Comparison of ENCODE assay signal across 8 cellular contexts in the genomic region with DNA sequence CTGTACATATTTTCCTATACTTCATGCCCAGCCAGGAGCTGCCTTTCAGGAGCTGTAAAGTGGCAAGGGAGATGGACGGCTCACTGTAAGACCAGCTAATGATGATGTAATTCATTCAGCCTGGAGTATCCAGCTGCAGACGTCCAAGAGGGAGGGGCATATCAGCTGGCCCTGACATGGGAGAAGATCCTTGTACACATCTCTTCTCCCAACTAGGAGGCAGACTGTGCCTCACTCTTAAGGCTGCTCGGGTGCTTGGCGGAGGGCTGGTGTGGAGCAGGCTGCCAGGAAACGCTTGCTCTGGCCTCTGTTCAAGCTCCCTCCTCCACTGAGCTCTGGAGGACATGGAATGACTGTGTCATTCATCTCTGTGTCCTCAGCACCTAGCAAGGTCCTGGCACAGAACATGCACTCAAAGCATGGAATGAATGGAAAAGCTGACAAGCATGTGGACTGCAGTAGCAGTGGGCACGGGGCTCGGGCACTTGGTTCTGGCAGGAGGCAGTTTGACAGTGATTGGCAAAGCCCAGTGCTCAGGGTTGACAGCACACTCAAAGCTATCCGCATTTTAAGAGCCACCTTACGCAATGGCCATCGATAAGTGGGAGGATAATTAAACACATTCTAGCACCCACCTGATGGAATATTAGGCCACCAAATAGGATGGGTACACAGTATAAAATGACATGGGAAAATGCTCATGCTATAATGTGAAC.
DNase-seq lines count a peak whose midpoint lies in the region; TF ChIP-seq lines count a peak whose summit lies in the region.

No MANE protein-coding gene starts in this region.

- H3K4me3 ChIP-seq in fibroblast of mammary gland (ENCODE audit: control insufficient read depth, low read depth, low read length), result no peak overlapping the region
- no peak overlapping the region for H3K4me3 ChIP-seq in Karpas-422 (ENCODE audit: low read length)

- peaks cover 16% of the 10 kb centered on the region for H3K4me1 Mint-ChIP-seq in osteocyte (ENCODE audit: unreplicated experiment)

- peak; percentile 44 for TF ChIP-seq CTCF in fibroblast of mammary gland (conservative IDR thresholded peaks at IDR 0.05; ENCODE audit: control insufficient read depth, insufficient read depth, low read depth, low read length)
- peak; percentile 19 for TF ChIP-seq CTCF in osteocyte (IDR thresholded peaks at IDR 0.05)

- no peak overlapping the region for H2AFZ ChIP-seq in Karpas-422 (ENCODE audit: low read length)

- no peaks in the 10 kb centered on the region for H3K27me3 ChIP-seq in Karpas-422 (ENCODE audit: low read length)

- no peak overlapping the region for H3K27ac ChIP-seq in Karpas-422 (ENCODE audit: low read length)

- no peaks in the 10 kb centered on the region for H3K9me3 Mint-ChIP-seq in osteocyte (ENCODE audit: unreplicated experiment)

- H3K4me1 ChIP-seq in Karpas-422 (ENCODE audit: low read length), result no peaks in the 10 kb centered on the region

- no peaks in the 10 kb centered on the region for H3K36me3 ChIP-seq in Karpas-422 (ENCODE audit: insufficient read depth, low read length)

- peak overlapping the region; percentile 11 for H3K27ac Mint-ChIP-seq in osteocyte (ENCODE audit: unreplicated experiment)

- peak; percentile 63 for DNase-seq in ELR (ENCODE audit: low read depth)
- DNase-seq in NCI-H774 (lab: John Stamatoyannopoulos, UW), result peak; percentile 55
- peak; percentile 95 for DNase-seq in fibroblast of mammary gland (ENCODE audit: low read depth)
- DNase-seq in osteocyte (ENCODE audit: extremely low spot score, unreplicated experiment), result no peak
- no peak for DNase-seq in stimulated activated CD4-positive, alpha-beta T cell treated with anti-CD3 and anti-CD28 coated beads, Interleukin-12 subunit alpha, Interleukin-12 subunit beta, amount 100 ng/mL, for 4 hours
- no peak for DNase-seq in D341Med (ENCODE audit: low spot score)
- no peak for DNase-seq in Karpas-422
- DNase-seq in stimulated activated CD4-positive, alpha-beta T cell treated with anti-CD3 and anti-CD28 coated beads, Interleukin-2, amount 100 ng/mL, for 48 hours, result no peak

- peaks cover 6% of the 10 kb centered on the region; the same call in 1 of the 2 replicates for H4K20me1 ChIP-seq in Karpas-422 (ENCODE audit: insufficient read depth, low read depth, low read length)

- H3K9ac ChIP-seq in Karpas-422 (ENCODE audit: low read length), result no peak overlapping the region

- no peak overlapping the region for H3K4me3 Mint-ChIP-seq in osteocyte (ENCODE audit: unreplicated experiment)

- peaks cover 48% of the 10 kb centered on the region for H3K36me3 Mint-ChIP-seq in osteocyte (ENCODE audit: unreplicated experiment)

- H3K9me3 ChIP-seq in Karpas-422 (ENCODE audit: low read length), result no peaks in the 10 kb centered on the region

- H3K27me3 Mint-ChIP-seq in osteocyte (ENCODE audit: unreplicated experiment), result no peaks in the 10 kb centered on the region

- H3K79me2 ChIP-seq in Karpas-422 (ENCODE audit: low read length), result no peaks in the 10 kb centered on the region

- H3K4me2 ChIP-seq in Karpas-422 (ENCODE audit: low read depth, low read length, poor library complexity, severe bottlenecking), result no peak overlapping the region

- H3K9me2 ChIP-seq in Karpas-422 (replicated peaks; ENCODE audit: insufficient read depth, low read length), result no peaks in the 10 kb centered on the region

Comparison
In these comparisons a context has a peak if more than half of its experiments do, and no peak if none do; other contexts are left out.
1. DNase-seq: peak in ELR (single experiment), NCI-H774 (single experiment) and fibroblast of mammary gland (single experiment); none in osteocyte (single experiment), stimulated activated CD4-positive, alpha-beta T cell treated with anti-CD3 and anti-CD28 coated beads, Interleukin-12 subunit alpha, Interleukin-12 subunit beta, amount 100 ng/mL, for 4 hours (single experiment), D341Med (single experiment), Karpas-422 (single experiment) and stimulated activated CD4-positive, alpha-beta T cell treated with anti-CD3 and anti-CD28 coated beads, Interleukin-2, amount 100 ng/mL, for 48 hours (0 of 2).